Comparison of ENCODE assay signal across 12 cellular contexts in genomic region chr1:117679868-117680267, GRCh38.
DNase-seq lines count a peak whose midpoint lies in the region; ATAC-seq and TF ChIP-seq lines count a peak whose summit lies in the region.
"Had no signal": no experiment of that assay in that cellular context is flagged by ENCODE, and none has a peak within 500 bp of the region (broad histone marks: within the 10 kb centered on the region; RNA-seq: fewer than 3 reads in every experiment).

No MANE protein-coding gene starts in this region.

- intact Hi-C loops in Right ventricle myocardium superior (cut with DNase I) = loop anchor here (10.0 kb wide), 1 partner anchor 75 kb away; no protein-coding TSS in a partner anchor
- intact Hi-C loops in esophagus muscularis mucosa (cut with DNase I) = no loop called here
- intact Hi-C loops in transverse colon (cut with DNase I; ENCODE audit: low total_unique reads) = no loop called here

- DNase-seq in right atrium auricular region (ENCODE audit: low spot score) (no peak), Right ventricle myocardium superior (no peak), esophagus muscularis mucosa (ENCODE audit: extremely low spot score) (peak; percentile 83), transverse colon (no peak), AG20443 (ENCODE audit: low spot score) (no peak)
- DNase-seq: CD8-positive, alpha-beta memory T cell; DMS53; GF-D8 had no signal

- H3K4me1 ChIP-seq in right atrium auricular region = peaks cover 0 to 70% of the 10 kb centered on the region in 2 donors
- peaks cover 0 to 40% (median 18%) of the 10 kb centered on the region in 4 donors for H3K4me1 ChIP-seq in esophagus muscularis mucosa
- peaks cover 16 to 39% of the 10 kb centered on the region in 2 donors for H3K4me1 ChIP-seq in mucosa of rectum (ENCODE audit: control insufficient read depth in 2 of 2, insufficient read depth in 2 of 2, low read length in 2 of 2)
- H3K4me1 ChIP-seq in transverse colon = peaks cover 0 to 48% (median 42%) of the 10 kb centered on the region in 4 donors
- H3K4me1 ChIP-seq: A549 had no signal

- H3K9ac ChIP-seq in mucosa of rectum (ENCODE audit: low read depth in 1 of 2, low read length in 2 of 2) = no peak overlapping the region

- no peak for TF ChIP-seq EP300 in esophagus muscularis mucosa (IDR thresholded peaks at IDR 0.05)
- TF ChIP-seq EP300 in transverse colon (IDR thresholded peaks at IDR 0.05; ENCODE audit: low read depth) = no peak

- ATAC-seq in Right ventricle myocardium superior (ENCODE audit: poor library complexity) = no peak
- ATAC-seq in HG02678 (IDR thresholded peaks at IDR 0.05; ENCODE audit: unreplicated experiment) = no peak
- ATAC-seq: A549, HCT116 had no signal

- H3K36me3 ChIP-seq in right atrium auricular region (no peaks in the 10 kb centered on the region), esophagus muscularis mucosa (no peaks in the 10 kb centered on the region), mucosa of rectum (ENCODE audit: control insufficient read depth in 2 of 2, insufficient read depth in 2 of 2, low read length in 2 of 2) (no peaks in the 10 kb centered on the region), transverse colon (no peaks in the 10 kb centered on the region)

- H3K27me3 ChIP-seq in right atrium auricular region = no peaks in the 10 kb centered on the region
- no peaks in the 10 kb centered on the region for H3K27me3 ChIP-seq in esophagus muscularis mucosa
- H3K27me3 ChIP-seq in mucosa of rectum (ENCODE audit: control insufficient read depth in 2 of 2, insufficient read depth in 2 of 2, low read length in 2 of 2) = no peaks in the 10 kb centered on the region
- H3K27me3 ChIP-seq in transverse colon = no peaks in the 10 kb centered on the region

- H3K4me3 ChIP-seq in right atrium auricular region (no peak overlapping the region), esophagus muscularis mucosa (no peak overlapping the region), mucosa of rectum (ENCODE audit: low read length in 2 of 2) (peak overlapping the region in 1 of 2 donors; percentile 17), transverse colon (no peak overlapping the region)
- H3K4me3 ChIP-seq: A549 had no signal

- H3K27ac ChIP-seq in right atrium auricular region = peak overlapping the region; percentile 82 to 90
- no peak overlapping the region for H3K27ac ChIP-seq in esophagus muscularis mucosa (replicated peaks in 1 of 4)
- H3K27ac ChIP-seq in mucosa of rectum (ENCODE audit: low read depth in 2 of 2, low read length in 2 of 2) = peak overlapping the region; percentile 61 to 62
- peak overlapping the region; percentile 56 to 84 (median 64) for H3K27ac ChIP-seq in transverse colon
- H3K27ac ChIP-seq: A549 had no signal

- 79% methylated on average over 4 of the region's 4 CpGs for WGBS in esophagus muscularis mucosa
- WGBS in transverse colon (ENCODE audit: low coverage in 1 of 2), 2 donors = 36 to 39% methylated on average over 3 to 4 of the region's 4 CpGs

- no peak for TF ChIP-seq CTCF in right atrium auricular region (IDR thresholded peaks at IDR 0.05)
- TF ChIP-seq CTCF in esophagus muscularis mucosa (IDR thresholded peaks at IDR 0.05) = no peak
- TF ChIP-seq CTCF in transverse colon (IDR thresholded peaks at IDR 0.05) = no peak

- H3K9me3 ChIP-seq in right atrium auricular region = no peaks in the 10 kb centered on the region
- no peaks in the 10 kb centered on the region for H3K9me3 ChIP-seq in esophagus muscularis mucosa
- no peaks in the 10 kb centered on the region for H3K9me3 ChIP-seq in mucosa of rectum (ENCODE audit: control insufficient read depth in 2 of 2, low read length in 2 of 2)
- no peaks in the 10 kb centered on the region for H3K9me3 ChIP-seq in transverse colon
- H3K9me3 ChIP-seq: A549 had no signal

- in situ Hi-C loops in transverse colon (cut with MboI; ENCODE audit: low pct_ligation_motif_present in 1 of 4, low pct_unique_long_range_greater_than_20kb in 1 of 4, low sequenced_read_pairs in 3 of 4) = loop anchor here in 1 of 4 donors (10.0 kb wide), 1 partner anchor 145 kb away; no protein-coding TSS in a partner anchor

- TF ChIP-seq POLR2A in esophagus muscularis mucosa (IDR thresholded peaks at IDR 0.05; ENCODE audit: low read depth) (no peak), transverse colon (IDR thresholded peaks at IDR 0.05) (no peak)

Comparison
In these comparisons a context has a peak if more than half of its experiments do, and no peak if none do; other contexts are left out.
1. H3K27ac ChIP-seq: peak in right atrium auricular region (2 of 2), mucosa of rectum (2 of 2) and transverse colon (4 of 4); none in esophagus muscularis mucosa (0 of 4).